Comparison of ENCODE assay signal across 30 cellular contexts in the genomic region with DNA sequence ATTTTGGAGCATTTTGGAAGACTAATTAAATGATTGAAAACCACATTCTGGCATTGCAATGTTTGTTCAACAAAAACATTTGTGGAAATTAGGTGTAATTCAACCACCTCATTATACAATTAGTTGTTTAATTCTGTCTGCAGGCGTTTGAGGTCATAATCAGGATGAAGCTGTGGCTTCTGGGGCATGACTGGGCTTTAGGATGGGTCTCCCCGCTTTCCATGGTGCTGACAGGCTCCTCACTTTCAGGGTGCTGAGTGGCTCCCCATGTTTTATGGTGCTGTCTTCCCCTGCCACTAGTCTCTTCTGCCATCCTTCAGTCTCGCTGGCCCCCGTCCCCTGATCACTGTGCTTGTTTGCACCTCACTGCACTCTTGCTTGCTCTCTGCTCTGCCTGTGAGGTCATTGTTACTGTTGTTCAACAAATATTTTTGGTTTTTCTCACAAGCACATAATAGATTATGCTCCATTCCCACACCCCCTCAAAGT. TPM values are rescaled to one million over a fixed set of nuclear protein-coding genes. Genes with fewer than 3 reads are reported as not detected.
"Had no signal": no experiment of that assay in that cellular context is flagged by ENCODE, and none has a peak within 500 bp of the region (broad histone marks: within the 10 kb centered on the region; RNA-seq: fewer than 3 reads in every experiment).

No MANE protein-coding gene starts in this region.

- ATAC-seq: activated CD8-positive, alpha-beta memory T cell treated with anti-CD3 and anti-CD28 coated beads, Interleukin-2, amount 10 ng/mL, durations not matched to agents 7 days and 5 days; body of pancreas; T-helper 17 cell had no signal

- H3K4me1 ChIP-seq: ascending aorta, body of pancreas had no signal

- H3K4me3 ChIP-seq: ascending aorta, body of pancreas, Peyer's patch had no signal

- H3K9me3 ChIP-seq: ascending aorta, body of pancreas, Peyer's patch had no signal

- DNase-seq: activated B cell treated with CpG ODN at 0.5 μM for 24 hours; activated CD4-positive, alpha-beta T cell treated with anti-CD3 and anti-CD28 coated beads for 1 hour; activated CD4-positive, alpha-beta T cell treated with anti-CD3 and anti-CD28 coated beads, Interleukin-2, amount 10 ng/mL, durations not matched to agents 24 days and 14 days; activated CD4-positive, alpha-beta T cell treated with anti-CD3 and anti-CD28 coated beads, Interleukin-2, amount 50 U/mL, for 48 hours; activated CD8-positive, alpha-beta memory T cell treated with anti-CD3 and anti-CD28 coated beads, Interleukin-2, amount 10 ng/mL, durations not matched to agents 7 days and 5 days; activated gamma-delta T cell treated with Interleukin-2 at 50 U/mL for 16 hours; activated naive CD4-positive, alpha-beta T cell treated with anti-CD3 and anti-CD28 coated beads, Interleukin-2, amount 10 ng/mL, durations not matched to agents 7 days and 5 days; activated naive CD8-positive, alpha-beta T cell treated with anti-CD3 and anti-CD28 coated beads, Interleukin-2, amount 10 ng/mL, durations not matched to agents 7 days and 5 days; activated T-cell treated with anti-CD3 and anti-CD28 coated beads, Interleukin-2, amount 50 U/mL, for 24 hours; body of pancreas; cortex of kidney; MV-4-11; NCI-H1092 treated with DMSO at 0.1 percent for 48 hours; NCI-H1417 treated with DMSO at 0.1 percent for 48 hours; NCI-H2029; NCI-H2107; NCI-H2171 treated with DMSO at 0.1 percent for 48 hours; NCI-H226; NCI-H526; NCI-H82; SHP77 treated with DMSO at 0.1 percent for 48 hours; T-helper 17 cell; T-helper 9 cell had no signal

- H3K27me3 Mint-ChIP-seq: activated B cell treated with CpG ODN at 0.5 μM for 24 hours; activated naive CD8-positive, alpha-beta T cell treated with anti-CD3 and anti-CD28 coated beads, Interleukin-2, amount 10 ng/mL, durations not matched to agents 7 days and 5 days; activated T-cell treated with anti-CD3 and anti-CD28 coated beads, Interleukin-2, amount 50 U/mL, for 24 hours; central memory CD8-positive, alpha-beta T cell; T-helper 17 cell had no signal

- H3K27ac Mint-ChIP-seq: activated B cell treated with CpG ODN at 0.5 μM for 24 hours; activated CD4-positive, alpha-beta T cell treated with anti-CD3 and anti-CD28 coated beads, Interleukin-2, amount 10 ng/mL, durations not matched to agents 24 days and 14 days; activated CD8-positive, alpha-beta memory T cell treated with anti-CD3 and anti-CD28 coated beads, Interleukin-2, amount 10 ng/mL, durations not matched to agents 7 days and 5 days; activated naive CD4-positive, alpha-beta T cell treated with anti-CD3 and anti-CD28 coated beads, Interleukin-2, amount 10 ng/mL, durations not matched to agents 7 days and 5 days; activated naive CD8-positive, alpha-beta T cell treated with anti-CD3 and anti-CD28 coated beads, Interleukin-2, amount 10 ng/mL, durations not matched to agents 7 days and 5 days; activated T-cell treated with anti-CD3 and anti-CD28 coated beads, Interleukin-2, amount 50 U/mL, for 24 hours; activated T-helper 1 cell treated with anti-CD3 and anti-CD28 coated beads, Interleukin-12 subunit alpha, Interleukin-12 subunit beta, Interleukin-2, Interleukin-4 antibody, amounts not matched to agents 30 ng/mL and 10 ng/mL and 1 ng/mL, durations not matched to agents 14 hours and 24 hours and 36 hours; T-helper 17 cell had no signal

- H3K36me3 ChIP-seq: ascending aorta, Peyer's patch had no signal

- H3K4me1 Mint-ChIP-seq: activated CD4-positive, alpha-beta T cell treated with anti-CD3 and anti-CD28 coated beads, Interleukin-2, amount 10 ng/mL, durations not matched to agents 24 days and 14 days; activated naive CD4-positive, alpha-beta T cell treated with anti-CD3 and anti-CD28 coated beads, Interleukin-2, amount 10 ng/mL, durations not matched to agents 7 days and 5 days had no signal

- H3K4me3 Mint-ChIP-seq: activated B cell treated with CpG ODN at 0.5 μM for 24 hours; activated CD4-positive, alpha-beta T cell treated with anti-CD3 and anti-CD28 coated beads, Interleukin-2, amount 10 ng/mL, durations not matched to agents 24 days and 14 days; activated CD8-positive, alpha-beta memory T cell treated with anti-CD3 and anti-CD28 coated beads, Interleukin-2, amount 10 ng/mL, durations not matched to agents 7 days and 5 days; activated naive CD4-positive, alpha-beta T cell treated with anti-CD3 and anti-CD28 coated beads, Interleukin-2, amount 10 ng/mL, durations not matched to agents 7 days and 5 days; activated naive CD8-positive, alpha-beta T cell treated with anti-CD3 and anti-CD28 coated beads, Interleukin-2, amount 10 ng/mL, durations not matched to agents 7 days and 5 days; activated T-cell treated with anti-CD3 and anti-CD28 coated beads, Interleukin-2, amount 50 U/mL, for 24 hours; activated T-helper 1 cell treated with anti-CD3 and anti-CD28 coated beads, Interleukin-12 subunit alpha, Interleukin-12 subunit beta, Interleukin-2, Interleukin-4 antibody, amounts not matched to agents 30 ng/mL and 10 ng/mL and 1 ng/mL, durations not matched to agents 14 hours and 24 hours and 36 hours; central memory CD8-positive, alpha-beta T cell; T-helper 17 cell had no signal

- H3K9me3 Mint-ChIP-seq: activated B cell treated with CpG ODN at 0.5 μM for 24 hours; activated CD4-positive, alpha-beta T cell treated with anti-CD3 and anti-CD28 coated beads, Interleukin-2, amount 10 ng/mL, durations not matched to agents 24 days and 14 days; activated naive CD4-positive, alpha-beta T cell treated with anti-CD3 and anti-CD28 coated beads, Interleukin-2, amount 10 ng/mL, durations not matched to agents 7 days and 5 days; activated T-cell treated with anti-CD3 and anti-CD28 coated beads, Interleukin-2, amount 50 U/mL, for 24 hours; activated T-helper 1 cell treated with anti-CD3 and anti-CD28 coated beads, Interleukin-12 subunit alpha, Interleukin-12 subunit beta, Interleukin-2, Interleukin-4 antibody, amounts not matched to agents 30 ng/mL and 10 ng/mL and 1 ng/mL, durations not matched to agents 14 hours and 24 hours and 36 hours; central memory CD8-positive, alpha-beta T cell had no signal

- H3K27ac ChIP-seq: ascending aorta, body of pancreas, Peyer's patch had no signal

- H3K36me3 Mint-ChIP-seq: activated CD8-positive, alpha-beta memory T cell treated with anti-CD3 and anti-CD28 coated beads, Interleukin-2, amount 10 ng/mL, durations not matched to agents 7 days and 5 days; activated naive CD4-positive, alpha-beta T cell treated with anti-CD3 and anti-CD28 coated beads, Interleukin-2, amount 10 ng/mL, durations not matched to agents 7 days and 5 days; activated naive CD8-positive, alpha-beta T cell treated with anti-CD3 and anti-CD28 coated beads, Interleukin-2, amount 10 ng/mL, durations not matched to agents 7 days and 5 days had no signal

RNA-seq across cellular contexts. Expression of gene ZNF831, which starts 25.5 kb away (rescaled TPM):
- total RNA-seq: bronchial epithelial cell, MCF 10A, SK-MEL-5 had no signal
